2 cellular contexts compared by ENCODE assay signal in genomic region chrX:114626323-114626722, GRCh38.
A peak's percentile ranks its signal among the peaks of the same experiment; 100 is the strongest.
TF ChIP-seq lines count a peak whose summit lies in the region.

No MANE protein-coding gene starts in this region.

TF ChIP-seq in HEK293, 187 proteins besides CTCF, POLR2A, EP300 and RAD21:
- 0 out of 2 replicates have a peak, but pooled peaks have one; percentile 14 for TF ChIP-seq ZNF654 (tag by site-specific recombination; IDR thresholded peaks at IDR 0.05; ENCODE audit: low read depth)
- TF ChIP-seq ZBTB11 (tag by site-specific recombination; conservative IDR thresholded peaks at IDR 0.05; ENCODE audit: low read depth): no peak
TF ChIP-seq in HEK293: peak in this region for 1.

TF ChIP-seq in HepG2, 621 proteins besides CTCF, POLR2A, EP300 and RAD21 (continued from another document):
- TF ChIP-seq ESRRA (CRISPR knock-in tag; IDR thresholded peaks at IDR 0.05; ENCODE audit: low read depth): no peak
- no peak for TF ChIP-seq TCF7L2 (IDR thresholded peaks at IDR 0.05; ENCODE audit: low read depth, low read length)
- no peak for TF ChIP-seq MXD3 (CRISPR knock-in tag; IDR thresholded peaks at IDR 0.05)
- TF ChIP-seq MYPOP (CRISPR knock-in tag; IDR thresholded peaks at IDR 0.05): no peak
- TF ChIP-seq BCL6 (CRISPR knock-in tag; IDR thresholded peaks at IDR 0.05): no peak
- TF ChIP-seq HCFC1 (IDR thresholded peaks at IDR 0.05; ENCODE audit: low read depth, low read length): no peak
- no peak for TF ChIP-seq PBX3 (CRISPR knock-in tag; IDR thresholded peaks at IDR 0.05; ENCODE audit: borderline replicate concordance)
- no peak for TF ChIP-seq KAT8 (CRISPR knock-in tag; IDR thresholded peaks at IDR 0.05)
- TF ChIP-seq TP53 (CRISPR knock-in tag; conservative IDR thresholded peaks at IDR 0.05): no peak
